25 cellular contexts compared by ENCODE assay signal in the genomic region with DNA sequence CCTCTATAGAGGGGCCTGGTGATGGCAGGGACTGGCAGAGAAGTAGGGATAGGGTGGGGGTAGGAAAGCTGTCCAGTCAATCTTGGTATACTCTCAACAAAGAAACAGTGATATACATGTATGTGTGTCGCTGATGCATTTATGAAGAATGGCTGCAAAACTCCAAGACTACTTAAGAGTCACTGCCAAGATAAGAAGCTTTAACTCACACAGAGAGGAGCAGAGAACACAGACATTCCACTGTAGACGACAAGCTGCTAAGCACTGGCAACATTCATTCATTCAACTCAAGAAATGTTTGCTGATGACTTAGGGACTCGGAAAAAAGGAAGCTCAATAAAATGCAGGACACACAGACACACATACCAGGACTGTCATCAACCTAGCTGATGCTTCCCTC. TPM values are rescaled to one million over a fixed set of nuclear protein-coding genes. Genes with fewer than 3 reads are reported as not detected.
DNase-seq lines count a peak whose midpoint lies in the region; ATAC-seq and TF ChIP-seq lines count a peak whose summit lies in the region.
"Had no signal": no experiment of that assay in that cellular context is flagged by ENCODE, and none has a peak within 500 bp of the region (broad histone marks: within the 10 kb centered on the region; RNA-seq: fewer than 3 reads in every experiment).

No MANE protein-coding gene starts in this region.

- WGBS in mesenchymal stem cell = 84% methylated on average over 3 of the region's 3 CpGs
- WGBS in transverse colon (ENCODE audit: low coverage in 1 of 2), 2 donors = 67 to 80% methylated on average over 3 of the region's 3 CpGs

- no peak for ATAC-seq in natural killer cell treated with Interleukin-12 subunit alpha and Interleukin-12 subunit beta and Interleukin-15 and Interleukin-18, amount 100 ng/mL, for 72 hours
- no peak for ATAC-seq in natural killer cell
- ATAC-seq in activated T-helper 17 cell treated with anti-CD3 and anti-CD28 coated beads, Interleukin-2, amount 50 U/mL, for 72 hours (replicated peaks) = no peak
- ATAC-seq in GM19463 (IDR thresholded peaks at IDR 0.05; ENCODE audit: unreplicated experiment) = no peak
- ATAC-seq: CD8-positive, alpha-beta T cell; foreskin keratinocyte; K562; pancreas; sciatic nerve; WTC11 had no signal

- H3K4me1 ChIP-seq in mesenchymal stem cell (ENCODE audit: control insufficient read depth, insufficient read depth, low read depth, low read length) (peaks cover 23% of the 10 kb centered on the region), transverse colon (peaks cover 0 to 37% (median 25%) of the 10 kb centered on the region in 4 donors)

- H3K27ac Mint-ChIP-seq in natural killer cell treated with Interleukin-12 subunit alpha and Interleukin-12 subunit beta and Interleukin-15 and Interleukin-18, amount 100 ng/mL, for 72 hours = peak overlapping the region in 1 of 2 donors; percentile 64
- H3K27ac Mint-ChIP-seq in natural killer cell = peak overlapping the region in 1 of 2 donors; percentile 48
- peak overlapping the region; percentile 96 for H3K27ac Mint-ChIP-seq in activated T-helper 17 cell treated with anti-CD3 and anti-CD28 coated beads, Interleukin-2, amount 50 U/mL, for 72 hours
- H3K27ac Mint-ChIP-seq: activated CD8-positive, alpha-beta T cell treated with anti-CD3 and anti-CD28 coated beads for 36 hours; CD8-positive, alpha-beta T cell had no signal

- H3K4me3 Mint-ChIP-seq in natural killer cell treated with Interleukin-12 subunit alpha and Interleukin-12 subunit beta and Interleukin-15 and Interleukin-18, amount 100 ng/mL, for 72 hours = peak overlapping the region; percentile 37
- no peak overlapping the region for H3K4me3 Mint-ChIP-seq in natural killer cell
- H3K4me3 Mint-ChIP-seq in activated T-helper 17 cell treated with anti-CD3 and anti-CD28 coated beads, Interleukin-2, amount 50 U/mL, for 72 hours = peak overlapping the region; percentile 70
- H3K4me3 Mint-ChIP-seq: activated CD8-positive, alpha-beta T cell treated with anti-CD3 and anti-CD28 coated beads for 36 hours; activated naive CD4-positive, alpha-beta T cell treated with anti-CD3 and anti-CD28 coated beads for 36 hours; CD8-positive, alpha-beta T cell; central memory CD8-positive, alpha-beta T cell; H9; WTC11 had no signal

- intact Hi-C loops in natural killer cell (cut with micrococcal nuclease) (no loop called here), transverse colon (cut with DNase I; ENCODE audit: low total_unique reads) (no loop called here)

- TF ChIP-seq CTCF in natural killer cell (IDR thresholded peaks at IDR 0.05) (no peak), transverse colon (IDR thresholded peaks at IDR 0.05) (no peak)

- no peak for TF ChIP-seq EP300 in transverse colon (IDR thresholded peaks at IDR 0.05; ENCODE audit: low read depth)

- H3K18ac ChIP-seq in mesenchymal stem cell (ENCODE audit: low read depth in 1 of 2, low read length in 2 of 2) = no peak overlapping the region

- no peak overlapping the region for H2BK120ac ChIP-seq in mesenchymal stem cell (ENCODE audit: low read depth, low read length)

- no peak overlapping the region for H2BK15ac ChIP-seq in mesenchymal stem cell (ENCODE audit: low read depth, poor library complexity, severe bottlenecking)

- no peak overlapping the region for H3K23ac ChIP-seq in mesenchymal stem cell (ENCODE audit: low read length in 2 of 2)

- H3K4ac ChIP-seq in mesenchymal stem cell (ENCODE audit: low read depth in 1 of 2, low read length in 2 of 2) = no peak overlapping the region

- in situ Hi-C loops in transverse colon (cut with MboI; ENCODE audit: low pct_ligation_motif_present in 1 of 4, low pct_unique_long_range_greater_than_20kb in 1 of 4, low sequenced_read_pairs in 3 of 4) = no loop called here

- no peak overlapping the region for H3K9ac ChIP-seq in mesenchymal stem cell (ENCODE audit: low read length)

- no peaks in the 10 kb centered on the region for H3K36me3 Mint-ChIP-seq in natural killer cell treated with Interleukin-12 subunit alpha and Interleukin-12 subunit beta and Interleukin-15 and Interleukin-18, amount 100 ng/mL, for 72 hours
- no peaks in the 10 kb centered on the region for H3K36me3 Mint-ChIP-seq in natural killer cell
- H3K36me3 Mint-ChIP-seq in activated T-helper 17 cell treated with anti-CD3 and anti-CD28 coated beads, Interleukin-2, amount 50 U/mL, for 72 hours (ENCODE audit: low read depth) = no peaks in the 10 kb centered on the region
- H3K36me3 Mint-ChIP-seq: WTC11 had no signal

- H3K27ac ChIP-seq in mesenchymal stem cell (ENCODE audit: low read length, poor library complexity, severe bottlenecking) = no peak overlapping the region
- no peak overlapping the region for H3K27ac ChIP-seq in transverse colon
- H3K27ac ChIP-seq: epithelial cell of prostate, foreskin keratinocyte, pancreas, suprapubic skin, vagina had no signal

- H3K4me3 ChIP-seq in mesenchymal stem cell (ENCODE audit: insufficient read depth in 1 of 2, low read depth in 1 of 2, low read length in 2 of 2) (no peak overlapping the region), transverse colon (no peak overlapping the region)
- H3K4me3 ChIP-seq: K562, pancreas, suprapubic skin, vagina had no signal

- no peaks in the 10 kb centered on the region for H3K27me3 Mint-ChIP-seq in natural killer cell treated with Interleukin-12 subunit alpha and Interleukin-12 subunit beta and Interleukin-15 and Interleukin-18, amount 100 ng/mL, for 72 hours
- no peaks in the 10 kb centered on the region for H3K27me3 Mint-ChIP-seq in natural killer cell (ENCODE audit: low read depth in 2 of 2)
- no peaks in the 10 kb centered on the region for H3K27me3 Mint-ChIP-seq in activated T-helper 17 cell treated with anti-CD3 and anti-CD28 coated beads, Interleukin-2, amount 50 U/mL, for 72 hours
- H3K27me3 Mint-ChIP-seq: activated CD8-positive, alpha-beta T cell treated with anti-CD3 and anti-CD28 coated beads for 36 hours; central memory CD8-positive, alpha-beta T cell had no signal

- no peak overlapping the region for H2AFZ ChIP-seq in mesenchymal stem cell (ENCODE audit: low read depth, low read length)

- no peak for DNase-seq in natural killer cell treated with Interleukin-12 subunit alpha and Interleukin-12 subunit beta and Interleukin-15 and Interleukin-18, amount 100 ng/mL, for 72 hours (ENCODE audit: low spot score)
- DNase-seq in natural killer cell = no peak
- DNase-seq in mesenchymal stem cell = peak; percentile 41
- DNase-seq in T-helper 9 cell = no peak
- DNase-seq in transverse colon = no peak
- DNase-seq: activated CD8-positive, alpha-beta T cell treated with anti-CD3 and anti-CD28 coated beads for 36 hours; activated T-cell treated with anti-CD3 and anti-CD28 coated beads for 4 hours; CD8-positive, alpha-beta T cell; foreskin keratinocyte; H9; islet precursor cell; NCI-H1436 treated with DMSO at 0.1 percent for 48 hours; NCI-H524 treated with DMSO at 0.1 percent for 48 hours; T1000 had no signal

- peaks cover 0 to 9% of the 10 kb centered on the region in 2 experiments for H3K36me3 ChIP-seq in mesenchymal stem cell (ENCODE audit: control insufficient read depth in 1 of 2, insufficient read depth in 2 of 2, low read depth in 1 of 2, low read length in 2 of 2)
- H3K36me3 ChIP-seq in transverse colon = no peaks in the 10 kb centered on the region
- H3K36me3 ChIP-seq: pancreas, suprapubic skin, vagina had no signal

- H3K9me3 Mint-ChIP-seq in natural killer cell treated with Interleukin-12 subunit alpha and Interleukin-12 subunit beta and Interleukin-15 and Interleukin-18, amount 100 ng/mL, for 72 hours = no peaks in the 10 kb centered on the region
- no peaks in the 10 kb centered on the region for H3K9me3 Mint-ChIP-seq in natural killer cell
- H3K9me3 Mint-ChIP-seq in activated T-helper 17 cell treated with anti-CD3 and anti-CD28 coated beads, Interleukin-2, amount 50 U/mL, for 72 hours = no peaks in the 10 kb centered on the region
- H3K9me3 Mint-ChIP-seq: activated CD8-positive, alpha-beta T cell treated with anti-CD3 and anti-CD28 coated beads for 36 hours; activated naive CD4-positive, alpha-beta T cell treated with anti-CD3 and anti-CD28 coated beads for 36 hours; CD8-positive, alpha-beta T cell; central memory CD8-positive, alpha-beta T cell; H9; WTC11 had no signal

- H4K8ac ChIP-seq in mesenchymal stem cell (ENCODE audit: low read length) = no peak overlapping the region

- H2BK12ac ChIP-seq in mesenchymal stem cell (ENCODE audit: low read length in 2 of 2) = no peak overlapping the region

- H3K4me1 Mint-ChIP-seq in natural killer cell treated with Interleukin-12 subunit alpha and Interleukin-12 subunit beta and Interleukin-15 and Interleukin-18, amount 100 ng/mL, for 72 hours (ENCODE audit: low read depth in 2 of 2) = peaks cover 40 to 55% of the 10 kb centered on the region in 2 donors
- peaks cover 46 to 59% of the 10 kb centered on the region in 2 donors for H3K4me1 Mint-ChIP-seq in natural killer cell
- H3K4me1 Mint-ChIP-seq in activated T-helper 17 cell treated with anti-CD3 and anti-CD28 coated beads, Interleukin-2, amount 50 U/mL, for 72 hours = peaks cover 41% of the 10 kb centered on the region

- H2AK5ac ChIP-seq in mesenchymal stem cell (ENCODE audit: low read length, severe bottlenecking) = no peak overlapping the region

- TF ChIP-seq POLR2A in transverse colon (IDR thresholded peaks at IDR 0.05) = no peak

- no peak overlapping the region for H2BK5ac ChIP-seq in mesenchymal stem cell (ENCODE audit: low read depth, low read length, poor library complexity, severe bottlenecking)

- H3K4me2 ChIP-seq in mesenchymal stem cell (ENCODE audit: low read length, poor library complexity, severe bottlenecking) = no peak overlapping the region

- no peaks in the 10 kb centered on the region for H3K9me3 ChIP-seq in mesenchymal stem cell (ENCODE audit: control insufficient read depth, low read length)
- no peaks in the 10 kb centered on the region for H3K9me3 ChIP-seq in transverse colon
- H3K9me3 ChIP-seq: pancreas, suprapubic skin, vagina had no signal

- no peak overlapping the region for H3K14ac ChIP-seq in mesenchymal stem cell (ENCODE audit: low read length in 2 of 2)

- peaks cover 29% of the 10 kb centered on the region for H3K79me1 ChIP-seq in mesenchymal stem cell (replicated peaks; ENCODE audit: low read length, poor library complexity, severe bottlenecking)

- H3K27me3 ChIP-seq in mesenchymal stem cell (ENCODE audit: control insufficient read depth in 1 of 2, insufficient read depth in 1 of 2, low read length in 2 of 2) (no peaks in the 10 kb centered on the region), transverse colon (no peaks in the 10 kb centered on the region)
- H3K27me3 ChIP-seq: foreskin keratinocyte, pancreas, suprapubic skin, vagina had no signal

- no peak overlapping the region for H4K91ac ChIP-seq in mesenchymal stem cell (ENCODE audit: low read length)

RNA-seq across cellular contexts. Expression of a gene that starts 5.5 kb away (rescaled TPM):
- 10 to 100 TPM; 12.5 to 18.7 TPM for total RNA-seq in natural killer cell treated with Interleukin-12 subunit alpha and Interleukin-12 subunit beta and Interleukin-15 and Interleukin-18, amount 100 ng/mL, for 72 hours
- 10 to 100 TPM; 26.4 to 31.0 (median 29.8) TPM for total RNA-seq in natural killer cell
- 1 to 10 TPM; 5.6 to 9.7 TPM for total RNA-seq in activated T-helper 17 cell treated with anti-CD3 and anti-CD28 coated beads, Interleukin-2, amount 50 U/mL, for 72 hours
- 15.6 TPM for polyA plus RNA-seq in mesenchymal stem cell (2013, experiment 1 of 2)
- polyA plus RNA-seq in mesenchymal stem cell (2013, experiment 2 of 2) = 15.8 TPM
- 10 to 100 TPM in 3 of 4 donors, 1 to 10 TPM in 1; 7.9 to 24.4 (median 15.7) TPM for total RNA-seq in transverse colon

RNA-seq across cellular contexts. Expression of a gene that starts 38.6 kb away (rescaled TPM):
- total RNA-seq in natural killer cell treated with Interleukin-12 subunit alpha and Interleukin-12 subunit beta and Interleukin-15 and Interleukin-18, amount 100 ng/mL, for 72 hours = 10 to 100 TPM; 24.8 to 25.5 TPM
- total RNA-seq in natural killer cell = 10 to 100 TPM; 19.5 to 21.9 (median 21.7) TPM
- 10 to 100 TPM; 17.4 to 28.4 TPM for total RNA-seq in activated T-helper 17 cell treated with anti-CD3 and anti-CD28 coated beads, Interleukin-2, amount 50 U/mL, for 72 hours
- polyA plus RNA-seq in mesenchymal stem cell (2013, experiment 1 of 2) = 21.7 TPM
- 20.6 TPM for polyA plus RNA-seq in mesenchymal stem cell (2013, experiment 2 of 2)
- total RNA-seq in transverse colon = 10 to 100 TPM; 10.7 to 41.0 (median 26.6) TPM

RNA-seq across cellular contexts. Expression of a gene that starts 38.7 kb away (rescaled TPM):
- total RNA-seq in natural killer cell treated with Interleukin-12 subunit alpha and Interleukin-12 subunit beta and Interleukin-15 and Interleukin-18, amount 100 ng/mL, for 72 hours = 10 to 100 TPM in 1 of 2 donors, 1 to 10 TPM in 1; 9.8 to 12.3 TPM
- 1 to 10 TPM; 2.6 to 4.7 (median 2.9) TPM for total RNA-seq in natural killer cell
- total RNA-seq in activated T-helper 17 cell treated with anti-CD3 and anti-CD28 coated beads, Interleukin-2, amount 50 U/mL, for 72 hours = 1 to 10 TPM; 5.5 to 8.4 TPM
- polyA plus RNA-seq in mesenchymal stem cell (2013, experiment 1 of 2) = 8.4 TPM
- 8.5 TPM for polyA plus RNA-seq in mesenchymal stem cell (2013, experiment 2 of 2)
- total RNA-seq in transverse colon = 10 to 100 TPM in 3 of 4 donors, 1 to 10 TPM in 1; 7.1 to 39.8 (median 17.9) TPM
